In the genomic region with DNA sequence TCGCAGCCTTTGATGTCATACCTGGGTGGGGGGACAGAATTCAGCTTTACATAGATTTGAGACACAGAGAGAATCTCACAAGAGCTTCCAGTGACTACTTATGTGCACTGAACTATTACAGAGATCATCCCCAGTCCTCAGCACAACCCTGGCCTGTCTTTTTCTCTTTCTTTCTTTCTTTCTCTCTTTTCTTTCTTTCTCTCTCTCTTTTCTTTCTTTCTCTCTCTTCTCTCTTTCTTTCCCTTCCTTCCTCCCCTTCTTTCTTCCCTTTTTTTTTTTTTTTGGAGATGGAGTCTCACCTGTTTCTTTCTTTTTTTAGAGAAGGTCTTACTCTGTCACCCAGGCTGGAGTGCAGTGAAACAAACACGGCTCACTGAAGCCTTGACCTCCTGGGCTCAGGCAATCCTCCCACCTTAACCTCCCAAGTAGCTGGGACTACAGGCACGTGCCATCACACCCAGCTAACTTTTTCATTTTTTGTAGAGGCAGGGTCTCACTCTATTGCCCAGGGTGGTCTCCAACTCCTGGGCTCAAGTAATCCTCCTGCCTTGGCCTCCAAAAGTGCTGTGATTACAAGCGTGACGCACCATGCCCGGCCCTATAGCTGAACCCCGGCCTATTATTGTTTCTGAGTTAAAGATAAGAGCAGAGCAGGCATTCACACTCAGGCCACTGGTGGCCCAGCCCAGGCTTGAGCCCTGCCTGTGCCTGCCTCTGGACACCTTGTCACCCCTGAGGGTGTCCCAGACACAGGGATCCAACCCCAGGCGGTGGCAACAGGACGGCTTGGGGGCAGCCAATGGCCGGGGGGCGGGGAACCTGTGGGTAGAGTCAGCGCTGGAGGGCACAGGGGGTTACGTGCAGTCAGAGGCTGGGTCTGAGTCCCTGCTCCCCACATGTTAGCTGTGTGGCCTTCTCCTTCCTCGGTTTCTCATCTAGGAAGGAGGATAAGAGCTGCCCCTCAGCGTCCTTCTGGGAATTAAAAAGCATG, we compare ENCODE assay signal across 10 cellular contexts. TPM values are rescaled to one million over a fixed set of nuclear protein-coding genes. Genes with fewer than 3 reads are reported as not detected.
DNase-seq lines count a peak whose midpoint lies in the region; ATAC-seq and TF ChIP-seq lines count a peak whose summit lies in the region.
"Had no signal": no experiment of that assay in that cellular context is flagged by ENCODE, and none has a peak within 500 bp of the region (broad histone marks: within the 10 kb centered on the region; RNA-seq: fewer than 3 reads in every experiment).

No MANE protein-coding gene starts in this region.

- no peak overlapping the region for H3K4me3 Mint-ChIP-seq in MCF 10A (ENCODE audit: unreplicated experiment)
- peak overlapping the region; percentile 69 for H3K4me3 Mint-ChIP-seq in type B pancreatic cell

- H3K27ac ChIP-seq in breast epithelium = peak overlapping the region; percentile 44 to 48
- peak overlapping the region; percentile 47 for H3K27ac ChIP-seq in foreskin keratinocyte

- no TSS peak for BruUV-seq in MCF 10A (replicated peaks; lab: Mats Ljungman, UMichigan)

- intact Hi-C loops in breast epithelium (cut with DNase I; ENCODE audit: low total_unique reads) (loop anchor here (5.0 kb wide), 1 partner anchor 334 kb away; no protein-coding TSS in a partner anchor), MCF 10A (cut with micrococcal nuclease) (loop anchor here (10.0 kb wide), 1 partner anchor 711 kb away; no protein-coding TSS in a partner anchor)

- no peaks in the 10 kb centered on the region for H3K9me3 ChIP-seq in breast epithelium

- H3K27me3 Mint-ChIP-seq in MCF 10A (ENCODE audit: insufficient read depth, unreplicated experiment) (no peaks in the 10 kb centered on the region), type B pancreatic cell (peaks cover 59% of the 10 kb centered on the region)

- H3K9me3 Mint-ChIP-seq in MCF 10A (ENCODE audit: unreplicated experiment) (no peaks in the 10 kb centered on the region), type B pancreatic cell (no peaks in the 10 kb centered on the region)
- H3K9me3 Mint-ChIP-seq: effector memory CD8-positive, alpha-beta T cell had no signal

- CTCF ChIA-PET in MCF 10A (lab: Yijun Ruan, JAX) = interaction anchor here (0.7 to 1.3 kb wide), 3 partner anchors 44 to 191 kb away, joined by 3 to 4 read pairs (median 3); partner anchors contain the start of gene TOR2A

- H3K36me3 Mint-ChIP-seq in MCF 10A (ENCODE audit: insufficient read depth, unreplicated experiment) = no peaks in the 10 kb centered on the region
- no peaks in the 10 kb centered on the region for H3K36me3 Mint-ChIP-seq in type B pancreatic cell

- TF ChIP-seq CTCF in breast epithelium (IDR thresholded peaks at IDR 0.05) (no peak), MCF 10A (IDR thresholded peaks at IDR 0.05; ENCODE audit: unreplicated experiment) (no peak), foreskin keratinocyte (conservative IDR thresholded peaks at IDR 0.05) (no peak), type B pancreatic cell (conservative IDR thresholded peaks at IDR 0.05) (no peak)

- TF ChIP-seq POLR2A in breast epithelium (IDR thresholded peaks at IDR 0.05) = no peak

- no peak for ATAC-seq in foreskin keratinocyte
- no peak for ATAC-seq in GM21447 (IDR thresholded peaks at IDR 0.05; ENCODE audit: unreplicated experiment)

- DNase-seq in breast epithelium (ENCODE audit: low spot score in 2 of 2) (no peak), MCF 10A (ENCODE audit: unreplicated experiment) (no peak), foreskin keratinocyte (no peak), type B pancreatic cell (ENCODE audit: extremely low spot score, unreplicated experiment) (no peak), HuH-7 (ENCODE audit: low spot score) (no peak)
- DNase-seq: effector memory CD8-positive, alpha-beta T cell; midbrain; NCI-H1930; SIG-M5 had no signal

- H3K27me3 ChIP-seq in breast epithelium (no peaks in the 10 kb centered on the region), foreskin keratinocyte (no peaks in the 10 kb centered on the region)

- H3K36me3 ChIP-seq in breast epithelium = no peaks in the 10 kb centered on the region

- POLR2A ChIA-PET in MCF 10A (lab: Yijun Ruan, JAX) = no interaction called here

- peaks cover 8% of the 10 kb centered on the region for H3K4me1 Mint-ChIP-seq in MCF 10A (ENCODE audit: insufficient read depth, unreplicated experiment)
- H3K4me1 Mint-ChIP-seq in type B pancreatic cell (ENCODE audit: unreplicated experiment) = peaks cover 9% of the 10 kb centered on the region

- H3K4me3 ChIP-seq in breast epithelium = peak overlapping the region in 2 of 3 donors; percentile 61 to 69

- H3K4me1 ChIP-seq in breast epithelium (peaks cover 9 to 11% of the 10 kb centered on the region in 2 donors), foreskin keratinocyte (peaks cover 8% of the 10 kb centered on the region)

- H3K27ac Mint-ChIP-seq in MCF 10A (ENCODE audit: low read depth, unreplicated experiment) = no peak overlapping the region
- H3K27ac Mint-ChIP-seq in type B pancreatic cell = no peak overlapping the region
- H3K27ac Mint-ChIP-seq: effector memory CD8-positive, alpha-beta T cell had no signal

RNA-seq across cellular contexts. Expression of gene PIP5KL1, which starts 4.3 kb away (rescaled TPM):
- total RNA-seq in breast epithelium (10 to 100 TPM in 1 of 3 donors, 1 to 10 TPM in 2; 2.2 to 10.1 (median 5.2) TPM), MCF 10A (2022) (4.0 and 5.7 TPM in 2 replicates), foreskin keratinocyte (4.7 and 6.3 TPM in 2 replicates), type B pancreatic cell (ENCODE audit: low replicate concordance) (5.8 and 9.4 TPM in 2 replicates)
- polyA plus RNA-seq in foreskin keratinocyte = 4.8 and 7.9 TPM in 2 replicates

RNA-seq across cellular contexts. Expression of gene ST6GALNAC4, which starts 9.4 kb away (rescaled TPM):
- total RNA-seq in breast epithelium = 10 to 100 TPM; 17.6 to 44.6 (median 24.0) TPM
- 36.3 and 39.5 TPM in 2 replicates for total RNA-seq in MCF 10A (2022)
- total RNA-seq in foreskin keratinocyte = 16.6 and 18.5 TPM in 2 replicates
- 19.9 and 21.3 TPM in 2 replicates for polyA plus RNA-seq in foreskin keratinocyte
- total RNA-seq in type B pancreatic cell (ENCODE audit: low replicate concordance) = 11.9 and 17.5 TPM in 2 replicates

RNA-seq across cellular contexts. Expression of gene DPM2, which starts 11.4 kb away (rescaled TPM):
- total RNA-seq in breast epithelium = 10 to 100 TPM; 10.6 to 17.4 (median 17.1) TPM
- 41.5 and 41.8 TPM in 2 replicates for total RNA-seq in MCF 10A (2022)
- 32.5 and 33.4 TPM in 2 replicates for total RNA-seq in foreskin keratinocyte
- polyA plus RNA-seq in foreskin keratinocyte = 61.0 and 65.8 TPM in 2 replicates
- total RNA-seq in type B pancreatic cell (ENCODE audit: low replicate concordance) = 41.6 and 56.3 TPM in 2 replicates

RNA-seq across cellular contexts. Expression of gene ST6GALNAC6, which starts 26.9 kb away (rescaled TPM):
- 100 to 1,000 TPM in 2 of 3 donors, 10 to 100 TPM in 1; 61.5 to 175 (median 103) TPM for total RNA-seq in breast epithelium
- 16.5 and 17.6 TPM in 2 replicates for total RNA-seq in MCF 10A (2022)
- total RNA-seq in foreskin keratinocyte = 23.2 and 27.1 TPM in 2 replicates
- 24.3 and 27.7 TPM in 2 replicates for polyA plus RNA-seq in foreskin keratinocyte
- 19.8 and 32.6 TPM in 2 replicates for total RNA-seq in type B pancreatic cell (ENCODE audit: low replicate concordance)

RNA-seq across cellular contexts. Expression of gene AK1, which starts 48.8 kb away (rescaled TPM):
- 10 to 100 TPM; 23.5 to 30.2 (median 23.6) TPM for total RNA-seq in breast epithelium
- 75.9 and 94.3 TPM in 2 replicates for total RNA-seq in MCF 10A (2022)
- 60.7 and 62.6 TPM in 2 replicates for total RNA-seq in foreskin keratinocyte
- 99.6 and 106 TPM in 2 replicates for polyA plus RNA-seq in foreskin keratinocyte
- 35.2 and 59.8 TPM in 2 replicates for total RNA-seq in type B pancreatic cell (ENCODE audit: low replicate concordance)
